ENCODE assay signal across 11 cellular contexts in genomic region chr1:56821462-56821797, GRCh38. TPM values are rescaled to one million over a fixed set of nuclear protein-coding genes. Genes with fewer than 3 reads are reported as not detected.
DNase-seq lines count a peak whose midpoint lies in the region; ATAC-seq and TF ChIP-seq lines count a peak whose summit lies in the region.
"Had no signal": no experiment of that assay in that cellular context is flagged by ENCODE, and none has a peak within 500 bp of the region (broad histone marks: within the 10 kb centered on the region; RNA-seq: fewer than 3 reads in every experiment).

No MANE protein-coding gene starts in this region.

- H3K4me1 Mint-ChIP-seq in activated CD8-positive, alpha-beta T cell treated with anti-CD3 and anti-CD28 coated beads, Interleukin-2, amount 10 ng/mL, durations not matched to agents 7 days and 5 days (ENCODE audit: low read depth) = no peaks in the 10 kb centered on the region

- TF ChIP-seq CTCF in body of pancreas (IDR thresholded peaks at IDR 0.05) (no peak), vagina (IDR thresholded peaks at IDR 0.05) (no peak)

- H3K9me3 Mint-ChIP-seq in activated CD8-positive, alpha-beta T cell treated with anti-CD3 and anti-CD28 coated beads, Interleukin-2, amount 10 ng/mL, durations not matched to agents 7 days and 5 days (ENCODE audit: insufficient read depth) = no peaks in the 10 kb centered on the region
- H3K9me3 Mint-ChIP-seq: activated T-cell treated with anti-CD3 and anti-CD28 coated beads, Interleukin-2, amount 50 U/mL, for 72 hours; nephron had no signal

- TF ChIP-seq POLR2A in body of pancreas (IDR thresholded peaks at IDR 0.05) (no peak), vagina (IDR thresholded peaks at IDR 0.05) (no peak)

- H3K4me1 ChIP-seq in body of pancreas = peaks cover 32% of the 10 kb centered on the region
- H3K4me1 ChIP-seq in vagina = peaks cover 17% of the 10 kb centered on the region
- H3K4me1 ChIP-seq: BE2C had no signal

- H3K9me3 ChIP-seq in body of pancreas (no peaks in the 10 kb centered on the region), vagina (no peaks in the 10 kb centered on the region)
- H3K9me3 ChIP-seq: BE2C had no signal

- H3K27me3 ChIP-seq in body of pancreas (no peaks in the 10 kb centered on the region), vagina (no peaks in the 10 kb centered on the region)
- H3K27me3 ChIP-seq: BE2C had no signal

- peak; percentile 83 for ATAC-seq in body of pancreas
- ATAC-seq in left colon = peak; percentile 13
- ATAC-seq in HG02981 (IDR thresholded peaks at IDR 0.05; ENCODE audit: unreplicated experiment) = no peak
- no peak for ATAC-seq in activated CD8-positive, alpha-beta T cell treated with anti-CD3 and anti-CD28 coated beads, Interleukin-2, amount 10 ng/mL, durations not matched to agents 7 days and 5 days

- H3K4me3 ChIP-seq in body of pancreas (no peak overlapping the region), vagina (no peak overlapping the region)

- 0% methylated on average over 1 of the region's 1 CpG for WGBS in body of pancreas, 2 donors

- no peaks in the 10 kb centered on the region for H3K36me3 ChIP-seq in body of pancreas (replicated peaks in 1 of 2; ENCODE audit: insufficient read depth in 1 of 2, low read depth in 2 of 2)
- H3K36me3 ChIP-seq in vagina = no peaks in the 10 kb centered on the region
- H3K36me3 ChIP-seq: BE2C had no signal

- no peak overlapping the region for H3K27ac Mint-ChIP-seq in activated CD8-positive, alpha-beta T cell treated with anti-CD3 and anti-CD28 coated beads, Interleukin-2, amount 10 ng/mL, durations not matched to agents 7 days and 5 days
- H3K27ac Mint-ChIP-seq: activated T-cell treated with anti-CD3 and anti-CD28 coated beads, Interleukin-2, amount 50 U/mL, for 72 hours; nephron had no signal

- CTCF ChIA-PET in activated CD8-positive, alpha-beta T cell treated with anti-CD3 and anti-CD28 coated beads, Interleukin-2, amount 10 ng/mL, durations not matched to agents 7 days and 5 days (lab: Charles Lee) = interaction anchor here (0.9 to 2.2 kb wide), 7 partner anchors 10 to 1836 kb away, joined by 3 to 10 read pairs (median 3); no protein-coding TSS in a partner anchor

- DNase-seq in DMS153 treated with DMSO at 0.1 percent for 48 hours (lab: John Stamatoyannopoulos, UW; ENCODE audit: unreplicated experiment) (peak; percentile 85), HuH-7.5 (ENCODE audit: low spot score) (peak; percentile 22), body of pancreas (peak; percentile 18 to 48 (median 33)), left colon (no peak), vagina (ENCODE audit: extremely low spot score in 2 of 2) (no peak), SHP77 treated with DMSO at 0.1 percent for 48 hours (lab: John Stamatoyannopoulos, UW) (no peak)
- no peak for DNase-seq in activated CD8-positive, alpha-beta T cell treated with anti-CD3 and anti-CD28 coated beads, Interleukin-2, amount 10 ng/mL, durations not matched to agents 7 days and 5 days

- intact Hi-C loops in body of pancreas (cut with DNase I) (no loop called here), left colon (cut with DNase I, micrococcal nuclease) (no loop called here), vagina (cut with DNase I) (no loop called here)

- H3K4me3 Mint-ChIP-seq in activated CD8-positive, alpha-beta T cell treated with anti-CD3 and anti-CD28 coated beads, Interleukin-2, amount 10 ng/mL, durations not matched to agents 7 days and 5 days = no peak overlapping the region
- H3K4me3 Mint-ChIP-seq: activated T-cell treated with anti-CD3 and anti-CD28 coated beads, Interleukin-2, amount 50 U/mL, for 72 hours; nephron had no signal

- H3K27ac ChIP-seq in body of pancreas (peak overlapping the region in 2 of 4 donors; percentile 34 to 48), vagina (no peak overlapping the region)

- peaks cover 4% of the 10 kb centered on the region for H3K27me3 Mint-ChIP-seq in activated CD8-positive, alpha-beta T cell treated with anti-CD3 and anti-CD28 coated beads, Interleukin-2, amount 10 ng/mL, durations not matched to agents 7 days and 5 days (ENCODE audit: low read depth)

- POLR2A ChIA-PET in activated CD8-positive, alpha-beta T cell treated with anti-CD3 and anti-CD28 coated beads, Interleukin-2, amount 10 ng/mL, durations not matched to agents 7 days and 5 days (lab: Charles Lee) = no interaction called here

- no peaks in the 10 kb centered on the region for H3K36me3 Mint-ChIP-seq in activated CD8-positive, alpha-beta T cell treated with anti-CD3 and anti-CD28 coated beads, Interleukin-2, amount 10 ng/mL, durations not matched to agents 7 days and 5 days (ENCODE audit: low read depth)

RNA-seq across cellular contexts. Expression of gene FYB2, which starts 2.2 kb away (rescaled TPM):
- 1 to 10 TPM; 2.3 to 3.4 TPM for total RNA-seq in body of pancreas
- total RNA-seq in left colon = 1 to 10 TPM; 1.4 to 6.0 TPM
- total RNA-seq in vagina = not detected
- not detected for total RNA-seq in activated CD8-positive, alpha-beta T cell treated with anti-CD3 and anti-CD28 coated beads, Interleukin-2, amount 10 ng/mL, durations not matched to agents 7 days and 5 days
- total RNA-seq: activated T-cell treated with anti-CD3 and anti-CD28 coated beads, Interleukin-2, amount 50 U/mL, for 72 hours had no signal

RNA-seq across cellular contexts. Expression of gene C8A, which starts 33.2 kb away (rescaled TPM):
- total RNA-seq in body of pancreas (not detected), left colon (not detected), vagina (not detected)
- not detected for total RNA-seq in activated CD8-positive, alpha-beta T cell treated with anti-CD3 and anti-CD28 coated beads, Interleukin-2, amount 10 ng/mL, durations not matched to agents 7 days and 5 days
- total RNA-seq: activated T-cell treated with anti-CD3 and anti-CD28 coated beads, Interleukin-2, amount 50 U/mL, for 72 hours had no signal

Comparison
In these comparisons a context has a peak if more than half of its experiments do, and no peak if none do; other contexts are left out.
1. DNase-seq: peak in DMS153 treated with DMSO at 0.1 percent for 48 hours (single experiment), HuH-7.5 (single experiment) and body of pancreas (4 of 4); none in left colon (0 of 2), vagina (0 of 2), activated CD8-positive, alpha-beta T cell treated with anti-CD3 and anti-CD28 coated beads, Interleukin-2, amount 10 ng/mL, durations not matched to agents 7 days and 5 days (single experiment) and SHP77 treated with DMSO at 0.1 percent for 48 hours (single experiment).
2. ATAC-seq: peak in body of pancreas (single experiment) and left colon (single experiment); none in HG02981 (single experiment) and activated CD8-positive, alpha-beta T cell treated with anti-CD3 and anti-CD28 coated beads, Interleukin-2, amount 10 ng/mL, durations not matched to agents 7 days and 5 days (single experiment).